Comparison of ENCODE assay signal across 9 cellular contexts in the genomic region with DNA sequence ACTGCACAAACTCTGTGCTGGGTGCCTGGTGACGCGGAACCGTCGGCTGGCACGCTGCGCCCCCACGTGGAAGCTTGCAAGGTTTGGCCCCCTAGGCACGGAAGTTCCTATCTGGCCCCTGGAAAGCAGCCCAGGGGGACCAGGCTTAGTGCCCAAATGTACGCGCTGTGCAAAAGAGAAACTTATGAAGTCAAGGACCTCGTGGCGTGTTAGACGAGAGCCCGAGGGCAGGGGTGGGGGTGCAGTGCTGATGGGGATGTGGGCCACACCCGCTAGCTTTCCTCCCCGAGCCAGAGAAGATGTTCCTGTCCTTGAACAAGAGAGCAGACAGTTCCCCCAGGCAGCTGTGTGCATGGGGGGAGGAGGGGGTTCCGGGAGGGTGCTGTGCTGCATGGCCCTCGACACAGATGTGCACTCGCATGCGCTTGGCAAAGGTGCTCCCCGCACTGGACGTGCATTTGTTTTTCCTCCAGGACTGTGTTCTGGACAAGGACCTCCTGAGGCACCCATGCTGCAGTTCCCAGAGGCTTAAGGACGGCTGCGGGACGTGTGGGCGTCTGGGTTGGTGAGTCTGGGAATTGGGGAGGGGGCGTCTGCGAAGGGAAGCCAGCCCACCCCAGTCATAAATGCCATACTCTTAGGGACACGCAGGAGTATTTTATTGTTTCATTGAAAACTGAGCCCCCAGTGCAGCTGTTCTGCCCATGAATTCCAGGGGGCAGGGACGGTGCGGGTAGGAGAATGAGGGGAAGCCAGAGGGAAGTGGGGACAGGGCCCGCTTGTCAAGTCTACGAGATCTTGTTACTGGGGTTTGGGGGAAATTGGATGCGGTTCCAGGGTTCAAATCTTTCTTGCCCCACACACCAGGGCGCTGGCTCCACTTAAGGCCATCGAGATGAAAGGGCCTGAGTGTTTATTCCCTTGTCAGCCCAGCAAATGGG.
DNase-seq lines count a peak whose midpoint lies in the region; ATAC-seq, FAIRE-seq and TF ChIP-seq lines count a peak whose summit lies in the region.
"Had no signal": no experiment of that assay in that cellular context is flagged by ENCODE, and none has a peak within 500 bp of the region (broad histone marks: within the 10 kb centered on the region; RNA-seq: fewer than 3 reads in every experiment).

No MANE protein-coding gene starts in this region.

- H3K27ac ChIP-seq in RWPE2 (ENCODE audit: poor library complexity, severe bottlenecking) (no peak overlapping the region), cardiac muscle cell (no peak overlapping the region), spleen (peak overlapping the region in 1 of 8 donors; percentile 12)

- H3K27me3 ChIP-seq in RWPE2 (ENCODE audit: insufficient read depth, poor library complexity, severe bottlenecking) (no peaks in the 10 kb centered on the region), cardiac muscle cell (no peaks in the 10 kb centered on the region), spleen (replicated peaks in 1 of 7) (peaks cover 0 to 17% (median 0%) of the 10 kb centered on the region in 7 donors)

- no peak for TF ChIP-seq POLR2A in GM12891 (IDR thresholded peaks at IDR 0.05; ENCODE audit: low read depth, low read length)
- TF ChIP-seq POLR2A in spleen (IDR thresholded peaks at IDR 0.05) = no peak
- TF ChIP-seq POLR2A in H54 (IDR thresholded peaks at IDR 0.05; ENCODE audit: low read depth, low read length) = no peak

- intact Hi-C loops in spleen (cut with DNase I; ENCODE audit: low total_unique reads) = no loop called here

- H3K4me1 ChIP-seq in RWPE2 (ENCODE audit: insufficient read depth, poor library complexity, severe bottlenecking) = no peaks in the 10 kb centered on the region
- no peaks in the 10 kb centered on the region for H3K4me1 ChIP-seq in cardiac muscle cell (ENCODE audit: low read depth)
- peaks cover 0 to 32% (median 20%) of the 10 kb centered on the region in 6 donors for H3K4me1 ChIP-seq in spleen

- DNase-seq in GM12891 (ENCODE audit: insufficient read length, low spot score) (peak; percentile 30), RWPE2 (ENCODE audit: low spot score) (no peak), cardiac muscle cell (ENCODE audit: low read depth in 1 of 2, low spot score in 1 of 2) (peak; percentile 33 to 56), spleen (peak; percentile 81), H54 (ENCODE audit: insufficient read length, low spot score) (no peak), NCI-H774 (lab: John Stamatoyannopoulos, UW) (no peak), NCI-H1694 treated with DMSO at 0.1 percent for 48 hours (lab: John Stamatoyannopoulos, UW) (no peak)
- DNase-seq: activated T-cell treated with anti-CD3 and anti-CD28 coated beads, Interleukin-2, amount 50 U/mL, for 1 hour; NCI-H2171 had no signal

- ATAC-seq in RWPE2 (ENCODE audit: low read depth) = no peak

- H3K4me3 ChIP-seq in RWPE2 (ENCODE audit: severe bottlenecking) (no peak overlapping the region), cardiac muscle cell (no peak overlapping the region), spleen (no peak overlapping the region)

- no peak for FAIRE-seq in GM12891 (lab: Jason Lieb, UNC)
- FAIRE-seq in H54 (lab: Jason Lieb, UNC) = no peak

- H3K36me3 ChIP-seq in RWPE2 (ENCODE audit: low read depth) = no peaks in the 10 kb centered on the region
- no peaks in the 10 kb centered on the region for H3K36me3 ChIP-seq in cardiac muscle cell
- no peaks in the 10 kb centered on the region for H3K36me3 ChIP-seq in spleen

- H3K9me3 ChIP-seq in RWPE2 (ENCODE audit: severe bottlenecking) (no peaks in the 10 kb centered on the region), cardiac muscle cell (ENCODE audit: low read depth) (no peaks in the 10 kb centered on the region), spleen (no peaks in the 10 kb centered on the region)

- TF ChIP-seq CTCF in RWPE2 (IDR thresholded peaks at IDR 0.05; ENCODE audit: poor library complexity, severe bottlenecking) (peak; percentile 29), cardiac muscle cell (IDR thresholded peaks at IDR 0.05; ENCODE audit: low read depth, low read length) (peak; percentile 59), spleen (IDR thresholded peaks at IDR 0.05 in 8 of 11, conservative IDR thresholded peaks at IDR 0.05 in 3 of 11) (peak in 9 of 11 experiments; percentile 14 to 65 (median 49))

- 35 to 47% (median 43%) methylated on average over 29 to 36 of the region's 36 CpGs for WGBS in spleen, 5 donors

TF ChIP-seq in GM12891, 5 proteins besides CTCF, POLR2A, EP300 and RAD21:
- TF ChIP-seq SPI1 (IDR thresholded peaks at IDR 0.05; ENCODE audit: low read depth, low read length) = no peak
- no peak for TF ChIP-seq PAX5 (IDR thresholded peaks at IDR 0.05; ENCODE audit: insufficient read depth, low read length, severe bottlenecking)
- no peak for TF ChIP-seq TAF1 (IDR thresholded peaks at IDR 0.05; ENCODE audit: low read depth, low read length)
- no peak for TF ChIP-seq POLR2AphosphoS5 (IDR thresholded peaks at IDR 0.05; ENCODE audit: low read depth, low read length)
- TF ChIP-seq POU2F2 (IDR thresholded peaks at IDR 0.05; ENCODE audit: low read depth, low read length) = no peak

Comparison
In these comparisons a context has a peak if more than half of its experiments do, and no peak if none do; other contexts are left out.
1. DNase-seq: peak in GM12891 (single experiment), cardiac muscle cell (2 of 2) and spleen (single experiment); none in RWPE2 (single experiment), H54 (single experiment), NCI-H774 (single experiment) and NCI-H1694 treated with DMSO at 0.1 percent for 48 hours (single experiment).
2. Peak in every context shown above with its lines, with median percentiles within 50 percentile points of each other: CTCF ChIP-seq.